ENCODE assay signal across 25 cellular contexts in the genomic region with DNA sequence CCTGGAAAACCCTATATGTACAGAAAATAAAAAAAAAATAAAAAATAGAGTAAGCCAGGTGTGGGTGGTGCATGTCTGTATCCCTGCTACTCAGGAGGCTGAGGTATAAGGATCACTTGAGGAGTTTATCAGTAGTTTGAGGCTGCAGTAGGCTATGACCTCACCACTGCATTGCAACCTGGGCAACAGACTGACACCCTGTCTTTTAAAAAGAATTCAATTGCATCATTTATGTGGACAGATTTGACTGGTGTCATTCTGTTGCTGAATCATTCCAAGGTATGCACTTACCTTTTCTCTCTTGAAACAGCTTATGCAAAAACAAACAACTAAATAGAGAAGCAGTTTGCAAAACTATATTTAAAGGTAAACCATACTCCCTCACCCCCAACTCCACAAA. TPM values are rescaled to one million over a fixed set of nuclear protein-coding genes. Genes with fewer than 3 reads are reported as not detected.
DNase-seq lines count a peak whose midpoint lies in the region; FAIRE-seq and TF ChIP-seq lines count a peak whose summit lies in the region.
"Had no signal": no experiment of that assay in that cellular context is flagged by ENCODE, and none has a peak within 500 bp of the region (broad histone marks: within the 10 kb centered on the region; RNA-seq: fewer than 3 reads in every experiment).

No MANE protein-coding gene starts in this region.

- H3K4me3 ChIP-seq in bronchial epithelial cell (ENCODE audit: low read depth, low read length), result no peak overlapping the region
- H3K4me3 ChIP-seq: BLaER1 had no signal

- DNase-seq in bronchial epithelial cell (ENCODE audit: low read depth), result peak; percentile 74
- peak; percentile 6 for DNase-seq in epithelial cell of prostate (ENCODE audit: low read depth, low spot score)
- DNase-seq in renal cortical epithelial cell (ENCODE audit: low read depth), result peak; percentile 18
- no peak for DNase-seq in DMS79 (lab: John Stamatoyannopoulos, UW)
- no peak for DNase-seq in Kasumi-1 (lab: John Stamatoyannopoulos, UW)
- DNase-seq in activated effector memory CD4-positive, alpha-beta T cell treated with Interleukin-2 at 50 U/mL for 16 hours, result no peak
- DNase-seq: 8988T; ACHN; BE2C; C1 segment of cervical spinal cord; CD4-positive, alpha-beta memory T cell; CD4-positive, CD25-positive, alpha-beta regulatory T cell; CD8-positive, alpha-beta memory T cell; COR-L47; DMS 273 treated with DMSO at 0.1 percent for 48 hours; DMS153; DMS53; DMS79 treated with DMSO at 0.1 percent for 48 hours; GF-D8 had no signal

- TF ChIP-seq CTCF in bronchial epithelial cell (IDR thresholded peaks at IDR 0.05; ENCODE audit: insufficient read depth, low read length, severe bottlenecking), result no peak

- H3K27ac ChIP-seq in epithelial cell of prostate, result no peak overlapping the region
- H3K27ac ChIP-seq: BLaER1 had no signal

- H3K27me3 ChIP-seq in bronchial epithelial cell (ENCODE audit: control insufficient read depth, insufficient read depth, low read length), result no peaks in the 10 kb centered on the region
- H3K27me3 ChIP-seq: BE2C, BLaER1 had no signal

- FAIRE-seq in bronchial epithelial cell (lab: Jason Lieb, UNC), result no peak
- FAIRE-seq: A204.1, G401.6, GM12891, GM19239 had no signal

- H3K36me3 ChIP-seq in bronchial epithelial cell (ENCODE audit: control insufficient read depth, insufficient read depth, low read length), result no peaks in the 10 kb centered on the region
- H3K36me3 ChIP-seq: BE2C, BLaER1 had no signal

RNA-seq across cellular contexts. Expression of a gene that starts 12.4 kb away (rescaled TPM):
- total RNA-seq in bronchial epithelial cell (14.2 TPM in 1 of 2 replicates, not detected in the other), renal cortical epithelial cell (24.5 TPM in 1 of 2 replicates, not detected in the other)
- total RNA-seq: A673; CD4-positive, CD25-positive, alpha-beta regulatory T cell had no signal

Comparison
In these comparisons a context has a peak if more than half of its experiments do, and no peak if none do; other contexts are left out.
1. DNase-seq: peak in bronchial epithelial cell (single experiment), epithelial cell of prostate (single experiment) and renal cortical epithelial cell (single experiment); none in DMS79 (single experiment), Kasumi-1 (0 of 2) and activated effector memory CD4-positive, alpha-beta T cell treated with Interleukin-2 at 50 U/mL for 16 hours (single experiment).